In genomic region chr3:16270855-16271254, GRCh38 we compare ENCODE assay signal across 3 cellular contexts.
"Had no signal": no experiment of that assay in that cellular context is flagged by ENCODE, and none has a peak within 500 bp of the region (broad histone marks: within the 10 kb centered on the region; RNA-seq: fewer than 3 reads in every experiment).

No MANE protein-coding gene starts in this region.

- DNase-seq: GDM1, GF-D8 had no signal

- H3K4me3 ChIP-seq: GM12878 had no signal

- ATAC-seq: GM12878 had no signal
